8 cellular contexts compared by ENCODE assay signal in genomic region chr15:40382580-40383456, GRCh38. TPM values are rescaled to one million over a fixed set of nuclear protein-coding genes. Genes with fewer than 3 reads are reported as not detected.
DNase-seq lines count a peak whose midpoint lies in the region; FAIRE-seq and TF ChIP-seq lines count a peak whose summit lies in the region.

Gene KNSTRN (plus strand): TSS chr15:40382721. CDS start chr15:40382836, 115 bp downstream.

- peak within 1 kb of the TSS; percentile 82 for H2AFZ ChIP-seq in neuronal stem cell (ENCODE audit: low read length)

- peak within 1 kb of the TSS; percentile 68 for H3K23ac ChIP-seq in neuronal stem cell (ENCODE audit: low read depth, low read length, poor library complexity)

- no peaks in the 10 kb centered on the region for H3K9me3 ChIP-seq in SJSA1 (replicated peaks)
- peaks cover 0 to 2% of the 10 kb centered on the region in 2 donors for H3K9me3 ChIP-seq in neuronal stem cell (replicated peaks in 1 of 2; ENCODE audit: control insufficient read depth in 2 of 2, insufficient read depth in 1 of 2, low read depth in 1 of 2, low read length in 2 of 2)
- no peaks in the 10 kb centered on the region for H3K9me3 ChIP-seq in subcutaneous abdominal adipose tissue (ENCODE audit: control insufficient read depth in 5 of 5, low read length in 5 of 5)

- H3K27me3 ChIP-seq in SJSA1 (replicated peaks) (no peaks in the 10 kb centered on the region), neuronal stem cell (ENCODE audit: control insufficient read depth in 3 of 3, insufficient read depth in 3 of 3, low read depth in 1 of 3, low read length in 3 of 3) (no peaks in the 10 kb centered on the region), subcutaneous abdominal adipose tissue (ENCODE audit: control insufficient read depth in 5 of 5, insufficient read depth in 4 of 5, low read length in 5 of 5) (no peaks in the 10 kb centered on the region)

- no CpG with 5 or more reads among the region's 57 CpGs for WGBS in neuronal stem cell (ENCODE audit: extremely low coverage in 2 of 2, insufficient read length in 2 of 2, insufficient replicate concordance in 1 of 2), 2 donors

- H3K4me2 ChIP-seq in neuronal stem cell (ENCODE audit: insufficient read depth, low read length, poor library complexity, severe bottlenecking): peak within 1 kb of the TSS; percentile 73

- H2BK120ac ChIP-seq in neuronal stem cell (ENCODE audit: low read depth, low read length): peak within 1 kb of the TSS; percentile 17

- H3K79me1 ChIP-seq in neuronal stem cell (ENCODE audit: low read depth, low read length): peaks cover 8% of the 10 kb centered on the region

- POLR2A ChIA-PET in HEK293T (lab: Yijun Ruan, JAX): interaction anchor here (1.1 to 1.8 kb wide), 6 partner anchors 11 to 58 kb away, joined by 3 to 9 read pairs (median 5); partner anchors contain the start of genes DISP2 and IVD

- H3K4ac ChIP-seq in neuronal stem cell (ENCODE audit: low read length): no peak within 1 kb of the TSS

- H3K27ac ChIP-seq in SJSA1: peak within 1 kb of the TSS; percentile 67
- no peak within 1 kb of the TSS for H3K27ac ChIP-seq in neuronal stem cell (replicated peaks; ENCODE audit: low read length)
- H3K27ac ChIP-seq in subcutaneous abdominal adipose tissue (ENCODE audit: low read depth, low read length): no peak within 1 kb of the TSS

- H2BK15ac ChIP-seq in neuronal stem cell (ENCODE audit: low read length): no peak within 1 kb of the TSS

- peak within 1 kb of the TSS; percentile 96 for H3K18ac ChIP-seq in neuronal stem cell (ENCODE audit: low read length)

- DNase-seq in GF-D8 (lab: John Stamatoyannopoulos, UW) (peak; percentile 51), HEK293T (ENCODE audit: extremely low spot score) (peak; percentile 91), MV-4-11 (lab: John Stamatoyannopoulos, UW) (peak; percentile 91), SJSA1 (ENCODE audit: low read depth in 1 of 2, low spot score in 2 of 2) (peak; percentile 78 to 94), frontal cortex (ENCODE audit: low spot score in 2 of 2) (peak; percentile 78 to 95), neuronal stem cell (ENCODE audit: low spot score) (peak; percentile 87)
- peak; percentile 89 for DNase-seq in activated gamma-delta T cell treated with anti-CD3 and anti-CD28 coated beads, Interleukin-2, amount 50 U/mL, for 16 hours (ENCODE audit: low read depth)

- FAIRE-seq in frontal cortex (lab: Jason Lieb, UNC): no peak

- H3K4me1 ChIP-seq in SJSA1 (replicated peaks): peaks cover 40% of the 10 kb centered on the region
- peaks cover 0 to 2% of the 10 kb centered on the region in 2 donors for H3K4me1 ChIP-seq in neuronal stem cell (ENCODE audit: control insufficient read depth in 2 of 2, insufficient read depth in 1 of 2, low read depth in 1 of 2, low read length in 2 of 2)
- peaks cover 6 to 29% (median 24%) of the 10 kb centered on the region in 5 donors for H3K4me1 ChIP-seq in subcutaneous abdominal adipose tissue (ENCODE audit: control insufficient read depth in 5 of 5, insufficient read depth in 5 of 5, low read length in 5 of 5)

- no peak within 1 kb of the TSS for H3K14ac ChIP-seq in neuronal stem cell (ENCODE audit: low read length)

- no peak within 1 kb of the TSS for H4K8ac ChIP-seq in neuronal stem cell (ENCODE audit: low read depth, low read length)

- peaks cover 45% of the 10 kb centered on the region for H3K36me3 ChIP-seq in SJSA1
- H3K36me3 ChIP-seq in neuronal stem cell (replicated peaks in 1 of 2; ENCODE audit: control insufficient read depth in 2 of 2, insufficient read depth in 2 of 2, low read length in 2 of 2): peaks cover 19 to 36% of the 10 kb centered on the region in 2 donors
- H3K36me3 ChIP-seq in subcutaneous abdominal adipose tissue (ENCODE audit: control insufficient read depth in 5 of 5, insufficient read depth in 5 of 5, low read length in 5 of 5): peaks cover 5 to 13% (median 9%) of the 10 kb centered on the region in 5 donors

- CTCF ChIA-PET in HEK293T (lab: Yijun Ruan, JAX): interaction anchor here (0.6 to 0.7 kb wide), 2 partner anchors 13 to 35 kb away, joined by 3 to 4 read pairs; no protein-coding TSS in a partner anchor

- H3K4me3 ChIP-seq in SJSA1 (peak within 1 kb of the TSS; percentile 65), neuronal stem cell (ENCODE audit: low read length in 2 of 2) (peak within 1 kb of the TSS; percentile 93 to 96), subcutaneous abdominal adipose tissue (ENCODE audit: low read depth in 1 of 5, low read length in 5 of 5) (peak within 1 kb of the TSS; percentile 76 to 94 (median 88))

- peak within 1 kb of the TSS; percentile 96 for H2BK5ac ChIP-seq in neuronal stem cell (ENCODE audit: low read length)

- peak within 1 kb of the TSS; percentile 77 for H2AK5ac ChIP-seq in neuronal stem cell (ENCODE audit: low read depth, low read length)

- peak within 1 kb of the TSS; percentile 48 for H2BK12ac ChIP-seq in neuronal stem cell (ENCODE audit: low read length)

- H4K91ac ChIP-seq in neuronal stem cell (ENCODE audit: low read depth, low read length, poor library complexity): peak within 1 kb of the TSS; percentile 81

- peak within 1 kb of the TSS; percentile 100 for H3K9ac ChIP-seq in neuronal stem cell (ENCODE audit: low read depth, low read length, poor library complexity)
- H3K9ac ChIP-seq in subcutaneous abdominal adipose tissue (ENCODE audit: low read length in 5 of 5): peak within 1 kb of the TSS in 4 of 5 donors; percentile 82 to 94 (median 85)

TF ChIP-seq in HEK293T, 16 proteins besides CTCF, POLR2A, EP300 and RAD21:
- TF ChIP-seq FOXM1 (IDR thresholded peaks at IDR 0.05; ENCODE audit: borderline replicate concordance) (peak; percentile 97), ARNT (IDR thresholded peaks at IDR 0.05) (no peak), PKNOX1 (IDR thresholded peaks at IDR 0.05) (no peak)

RNA-seq across cellular contexts. Expression of gene KNSTRN, which starts in this region (rescaled TPM):
- total RNA-seq in SJSA1 (2014; rRNA removed; shearing (Covaris generic)): 63.7 and 96.6 TPM in 2 replicates
- 22.4 TPM for total RNA-seq in frontal cortex
- polyA plus RNA-seq in neuronal stem cell (2013, experiment 1 of 2): 81.2 TPM
- 77.0 TPM for polyA plus RNA-seq in neuronal stem cell (2013, experiment 2 of 2)
